17 cellular contexts compared by ENCODE assay signal in genomic region chr1:32342704-32343103, GRCh38. TPM values are rescaled to one million over a fixed set of nuclear protein-coding genes. Genes with fewer than 3 reads are reported as not detected.
DNase-seq lines count a peak whose midpoint lies in the region; ATAC-seq, FAIRE-seq and TF ChIP-seq lines count a peak whose summit lies in the region.
"Had no signal": no experiment of that assay in that cellular context is flagged by ENCODE, and none has a peak within 500 bp of the region (broad histone marks: within the 10 kb centered on the region; RNA-seq: fewer than 3 reads in every experiment).

No MANE protein-coding gene starts in this region.

- CTCF ChIA-PET in HepG2 (lab: Yijun Ruan, JAX; ENCODE audit: low intra/inter-chr PET ratio, low total read pairs): no interaction called here

- H3K36me3 ChIP-seq in heart left ventricle (no peaks in the 10 kb centered on the region), HepG2 (replicated peaks in 1 of 2; ENCODE audit: control insufficient read depth in 1 of 2, insufficient read depth in 2 of 2, low read length in 2 of 2) (no peaks in the 10 kb centered on the region)
- H3K36me3 ChIP-seq: HAP-1, SJCRH30 had no signal

- TF ChIP-seq EP300 in HepG2 (IDR thresholded peaks at IDR 0.05; ENCODE audit: low read depth in 2 of 2, low read length in 2 of 2) (no peak), HepG2 (CRISPR knock-in tag; IDR thresholded peaks at IDR 0.05; ENCODE audit: borderline replicate concordance) (no peak)

- no peak overlapping the region for H3K4me3 Mint-ChIP-seq in activated T-helper 1 cell treated with anti-CD3 and anti-CD28 coated beads, Interleukin-12 subunit alpha, Interleukin-12 subunit beta, Interleukin-2, Interleukin-4 antibody, amounts not matched to agents 30 ng/mL and 10 ng/mL and 1 ng/mL, durations not matched to agents 14 hours and 24 hours and 36 hours
- H3K4me3 Mint-ChIP-seq: CD4-positive, alpha-beta memory T cell had no signal

- no peak for FAIRE-seq in HepG2 (lab: Jason Lieb, UNC)
- FAIRE-seq: D721Med had no signal

- H3K27ac Mint-ChIP-seq in activated T-helper 1 cell treated with anti-CD3 and anti-CD28 coated beads, Interleukin-12 subunit alpha, Interleukin-12 subunit beta, Interleukin-2, Interleukin-4 antibody, amounts not matched to agents 30 ng/mL and 10 ng/mL and 1 ng/mL, durations not matched to agents 14 hours and 24 hours and 36 hours: peak overlapping the region; percentile 54

- TF ChIP-seq CTCF in heart left ventricle (IDR thresholded peaks at IDR 0.05) (no peak), HepG2 (CRISPR knock-in tag; IDR thresholded peaks at IDR 0.05) (no peak)

- H3K27ac ChIP-seq in heart left ventricle (no peak overlapping the region), HepG2 (ENCODE audit: extremely low read length, insufficient read depth, low read length) (no peak overlapping the region)
- H3K27ac ChIP-seq: SJCRH30 had no signal

- H3K36me3 Mint-ChIP-seq in activated T-helper 1 cell treated with anti-CD3 and anti-CD28 coated beads, Interleukin-12 subunit alpha, Interleukin-12 subunit beta, Interleukin-2, Interleukin-4 antibody, amounts not matched to agents 30 ng/mL and 10 ng/mL and 1 ng/mL, durations not matched to agents 14 hours and 24 hours and 36 hours (ENCODE audit: low read depth): peaks cover 2% of the 10 kb centered on the region
- H3K36me3 Mint-ChIP-seq: CD4-positive, alpha-beta memory T cell had no signal

- ATAC-seq in Right ventricle myocardium superior (ENCODE audit: poor library complexity) (no peak), heart left ventricle (no peak), HepG2 (no peak), GM21515 (IDR thresholded peaks at IDR 0.05; ENCODE audit: unreplicated experiment) (no peak), HG02588 (IDR thresholded peaks at IDR 0.05; ENCODE audit: unreplicated experiment) (no peak)

- H3K9me3 Mint-ChIP-seq in activated T-helper 1 cell treated with anti-CD3 and anti-CD28 coated beads, Interleukin-12 subunit alpha, Interleukin-12 subunit beta, Interleukin-2, Interleukin-4 antibody, amounts not matched to agents 30 ng/mL and 10 ng/mL and 1 ng/mL, durations not matched to agents 14 hours and 24 hours and 36 hours: no peaks in the 10 kb centered on the region

- peak; percentile 14 for DNase-seq in Right ventricle myocardium superior
- DNase-seq in heart left ventricle: no peak
- DNase-seq in activated T-helper 1 cell treated with anti-CD3 and anti-CD28 coated beads, Interleukin-12 subunit alpha, Interleukin-12 subunit beta, Interleukin-2, Interleukin-4 antibody, amounts not matched to agents 30 ng/mL and 10 ng/mL and 1 ng/mL, durations not matched to agents 14 hours and 24 hours and 36 hours (ENCODE audit: low spot score): no peak
- DNase-seq in HepG2 (ENCODE audit: low spot score): no peak
- DNase-seq: CD4-positive, alpha-beta memory T cell; DMS79 treated with DMSO at 0.1 percent for 48 hours; NCI-H1436; NCI-H2029; NCI-H2171 treated with DMSO at 0.1 percent for 48 hours; NCI-H748 treated with DMSO at 0.1 percent for 48 hours; RPMI8226; SJCRH30 had no signal

- H3K27me3 ChIP-seq in heart left ventricle (no peaks in the 10 kb centered on the region), HepG2 (ENCODE audit: control insufficient read depth in 1 of 2, insufficient read depth in 2 of 2, low read length in 2 of 2) (peaks cover 0 to 4% of the 10 kb centered on the region in 2 experiments; a peak in 2 of 5 replicates)
- H3K27me3 ChIP-seq: SJCRH30 had no signal

- TF ChIP-seq POLR2A in heart left ventricle (IDR thresholded peaks at IDR 0.05) (no peak), HepG2 (IDR thresholded peaks at IDR 0.05; ENCODE audit: insufficient read depth in 1 of 2, low read depth in 2 of 2, low read length in 2 of 2) (no peak)

- POLR2A ChIA-PET in HepG2 (lab: Yijun Ruan, JAX): interaction anchor here (1.0 to 3.0 kb wide), 2 partner anchors 9 kb away, joined by 3 to 17 read pairs; no protein-coding TSS in a partner anchor

- no peak overlapping the region for H3K9ac ChIP-seq in HepG2 (ENCODE audit: insufficient read depth, low read depth, low read length)

- TF ChIP-seq RAD21 in HepG2 (CRISPR knock-in tag; IDR thresholded peaks at IDR 0.05): no peak

- no peak overlapping the region for H2AFZ ChIP-seq in HepG2 (ENCODE audit: low read length)

- H3K27me3 Mint-ChIP-seq in activated T-helper 1 cell treated with anti-CD3 and anti-CD28 coated beads, Interleukin-12 subunit alpha, Interleukin-12 subunit beta, Interleukin-2, Interleukin-4 antibody, amounts not matched to agents 30 ng/mL and 10 ng/mL and 1 ng/mL, durations not matched to agents 14 hours and 24 hours and 36 hours (ENCODE audit: insufficient read depth): peaks cover 15% of the 10 kb centered on the region
- H3K27me3 Mint-ChIP-seq: CD4-positive, alpha-beta memory T cell had no signal

- intact Hi-C loops in Right ventricle myocardium superior (cut with DNase I) (no loop called here), heart left ventricle (cut with DNase I) (no loop called here), HepG2 (cut with micrococcal nuclease; ENCODE audit: unreplicated experiment) (no loop called here)
- intact Hi-C loops in activated T-helper 1 cell treated with anti-CD3 and anti-CD28 coated beads, Interleukin-12 subunit alpha, Interleukin-12 subunit beta, Interleukin-2, Interleukin-4 antibody, amounts not matched to agents 30 ng/mL and 10 ng/mL and 1 ng/mL, durations not matched to agents 14 hours and 24 hours and 36 hours (cut with micrococcal nuclease): loop anchor here (1.0 kb wide), 1 partner anchor 9 kb away; no protein-coding TSS in a partner anchor

- in situ Hi-C loops in HepG2 (cut with HindIII; ENCODE audit: extremely low pct_ligation_motif_present, low pct_unique_long_range_greater_than_20kb): no loop called here

- H4K20me1 ChIP-seq in HepG2 (ENCODE audit: insufficient read depth, low read length): no peaks in the 10 kb centered on the region

- WGBS in heart left ventricle, 4 donors: 90 to 99% (median 96%) methylated on average over 10 of the region's 10 CpGs
- 80% methylated on average over 9 of the region's 10 CpGs for WGBS in HepG2 (ENCODE audit: low lambda C conversion rate)

- no peak overlapping the region for H3K4me2 ChIP-seq in HepG2 (ENCODE audit: low read depth, low read length)

- H3K4me3 ChIP-seq in heart left ventricle (no peak overlapping the region), HepG2 (replicated peaks in 1 of 3; ENCODE audit: insufficient read depth in 1 of 3, low read depth in 2 of 3, low read length in 3 of 3) (no peak overlapping the region)
- H3K4me3 ChIP-seq: HAP-1, SJCRH30 had no signal

- no TSS peak for BruUV-seq in HepG2 (replicated peaks; lab: Mats Ljungman, UMichigan)

- H3K9me3 ChIP-seq in heart left ventricle (no peaks in the 10 kb centered on the region), HepG2 (ENCODE audit: low read length) (no peaks in the 10 kb centered on the region)
- H3K9me3 ChIP-seq: HAP-1, SJCRH30 had no signal

- H3K79me2 ChIP-seq in HepG2 (ENCODE audit: insufficient read depth, low read length): no peaks in the 10 kb centered on the region

- peaks cover 30% of the 10 kb centered on the region for H3K4me1 Mint-ChIP-seq in activated T-helper 1 cell treated with anti-CD3 and anti-CD28 coated beads, Interleukin-12 subunit alpha, Interleukin-12 subunit beta, Interleukin-2, Interleukin-4 antibody, amounts not matched to agents 30 ng/mL and 10 ng/mL and 1 ng/mL, durations not matched to agents 14 hours and 24 hours and 36 hours (ENCODE audit: low read depth)

- H3K4me1 ChIP-seq in heart left ventricle (peaks cover 0 to 43% (median 5%) of the 10 kb centered on the region in 12 donors), HepG2 (ENCODE audit: insufficient read depth, low read length) (peaks cover 79% of the 10 kb centered on the region)
- H3K4me1 ChIP-seq: HAP-1 had no signal

RNA-seq across cellular contexts. Expression of gene MARCKSL1, which starts 6.7 kb away (rescaled TPM):
- total RNA-seq in Right ventricle myocardium superior: 16.1 TPM
- 10 to 100 TPM in 7 of 9 donors, 1 to 10 TPM in 2; 6.8 to 44.0 (median 12.1) TPM for total RNA-seq in heart left ventricle
- 10 to 100 TPM in 1 of 2 donors, 1 to 10 TPM in 1; 8.1 to 29.8 TPM for polyA plus RNA-seq in heart left ventricle
- total RNA-seq in activated T-helper 1 cell treated with anti-CD3 and anti-CD28 coated beads, Interleukin-12 subunit alpha, Interleukin-12 subunit beta, Interleukin-2, Interleukin-4 antibody, amounts not matched to agents 30 ng/mL and 10 ng/mL and 1 ng/mL, durations not matched to agents 14 hours and 24 hours and 36 hours: 31.6 and 31.8 TPM in 2 replicates
- total RNA-seq in HepG2 (2016; rRNA removed; fragmentation: Illumina TruSeq; extraction: Trizol): 81.9 and 85.1 TPM in 2 replicates
- total RNA-seq in HepG2 (2016; cell fraction: cytosol; rRNA removed; fragmentation: Illumina TruSeq; extraction: Trizol; ENCODE audit: low read depth): 39.3 and 48.2 TPM in 2 replicates
- total RNA-seq in HepG2 (2016; cell fraction: insoluble cytoplasmic fraction; rRNA removed; fragmentation: Illumina TruSeq; extraction: Trizol): 79.9 and 80.4 TPM in 2 replicates
- total RNA-seq in HepG2 (2016; cell fraction: membrane; rRNA removed; fragmentation: Illumina TruSeq; extraction: Trizol): 99.4 and 121 TPM in 2 replicates
- total RNA-seq in HepG2 (2016; cell fraction: nucleus; rRNA removed; fragmentation: Illumina TruSeq; extraction: Trizol): 41.2 and 48.0 TPM in 2 replicates
- polyA plus RNA-seq in HepG2 (2011; rRNA removed): 134 and 155 TPM in 2 replicates
- polyA plus RNA-seq in HepG2 (2011; cell fraction: cytosol; rRNA removed): 175 and 198 TPM in 2 replicates
- polyA plus RNA-seq in HepG2 (2011; cell fraction: nucleus; rRNA removed): 42.9 and 54.2 TPM in 2 replicates
- 93.4 and 110 TPM in 2 replicates for polyA plus RNA-seq in HepG2 (2012)
- polyA plus RNA-seq in HepG2 (2016; cell fraction: cytosol; fragmentation: Illumina TruSeq; extraction: Trizol; ENCODE audit: low read depth): 130 and 155 TPM in 2 replicates
- polyA plus RNA-seq in HepG2 (2016; cell fraction: insoluble cytoplasmic fraction; fragmentation: Illumina TruSeq; extraction: Trizol; ENCODE audit: low read depth): 249 and 301 TPM in 2 replicates
- 253 and 267 TPM in 2 replicates for polyA plus RNA-seq in HepG2 (2016; cell fraction: membrane; fragmentation: Illumina TruSeq; extraction: Trizol; ENCODE audit: low read depth)
- 142 and 146 TPM in 2 replicates for polyA plus RNA-seq in HepG2 (2016; cell fraction: nucleus; fragmentation: Illumina TruSeq; extraction: Trizol; ENCODE audit: insufficient read depth, low read depth)
- 31.7 and 183 TPM in 2 replicates for polyA minus RNA-seq in HepG2 (2011; rRNA and poly(A)+ RNA removed; ENCODE audit: low replicate concordance)
- 56.3 and 59.3 TPM in 2 replicates for polyA minus RNA-seq in HepG2 (2011; cell fraction: cytosol; rRNA and poly(A)+ RNA removed)
- 34.6 and 44.4 TPM in 2 replicates for polyA minus RNA-seq in HepG2 (2011; cell fraction: nucleus; rRNA and poly(A)+ RNA removed)

RNA-seq across cellular contexts. Expression of gene FAM229A, which starts 19.6 kb away (rescaled TPM):
- total RNA-seq in Right ventricle myocardium superior (1.7 TPM), heart left ventricle (1 to 10 TPM; 1.2 to 4.4 (median 2.1) TPM), HepG2 (2016; rRNA removed; fragmentation: Illumina TruSeq; extraction: Trizol) (0.31 and 3.2 TPM in 2 replicates)
- polyA plus RNA-seq in heart left ventricle (1 to 10 TPM; 1.4 to 4.0 TPM), HepG2 (2011; rRNA removed) (17.6 and 21.8 TPM in 2 replicates)
- total RNA-seq in activated T-helper 1 cell treated with anti-CD3 and anti-CD28 coated beads, Interleukin-12 subunit alpha, Interleukin-12 subunit beta, Interleukin-2, Interleukin-4 antibody, amounts not matched to agents 30 ng/mL and 10 ng/mL and 1 ng/mL, durations not matched to agents 14 hours and 24 hours and 36 hours: 4.0 TPM in 2 replicates
- 0.71 TPM in 1 of 2 replicates, not detected in the other for total RNA-seq in HepG2 (2016; cell fraction: cytosol; rRNA removed; fragmentation: Illumina TruSeq; extraction: Trizol; ENCODE audit: low read depth)
- total RNA-seq in HepG2 (2016; cell fraction: insoluble cytoplasmic fraction; rRNA removed; fragmentation: Illumina TruSeq; extraction: Trizol): 0.46 and 3.1 TPM in 2 replicates
- 0.12 and 0.65 TPM in 2 replicates for total RNA-seq in HepG2 (2016; cell fraction: membrane; rRNA removed; fragmentation: Illumina TruSeq; extraction: Trizol)
- total RNA-seq in HepG2 (2016; cell fraction: nucleus; rRNA removed; fragmentation: Illumina TruSeq; extraction: Trizol): 3.2 and 5.0 TPM in 2 replicates
- polyA plus RNA-seq in HepG2 (2011; cell fraction: cytosol; rRNA removed): 2.4 and 5.1 TPM in 2 replicates
- polyA plus RNA-seq in HepG2 (2011; cell fraction: nucleus; rRNA removed): 142 and 179 TPM in 2 replicates
- 7.7 and 16.0 TPM in 2 replicates for polyA plus RNA-seq in HepG2 (2012)
- 0.22 and 0.24 TPM in 2 replicates for polyA plus RNA-seq in HepG2 (2016; cell fraction: cytosol; fragmentation: Illumina TruSeq; extraction: Trizol; ENCODE audit: low read depth)
- polyA plus RNA-seq in HepG2 (2016; cell fraction: insoluble cytoplasmic fraction; fragmentation: Illumina TruSeq; extraction: Trizol; ENCODE audit: low read depth): 0.81 and 0.98 TPM in 2 replicates
- 0.13 and 0.55 TPM in 2 replicates for polyA plus RNA-seq in HepG2 (2016; cell fraction: membrane; fragmentation: Illumina TruSeq; extraction: Trizol; ENCODE audit: low read depth)
- 26.3 and 28.4 TPM in 2 replicates for polyA plus RNA-seq in HepG2 (2016; cell fraction: nucleus; fragmentation: Illumina TruSeq; extraction: Trizol; ENCODE audit: insufficient read depth, low read depth)
- 6.1 and 8.3 TPM in 2 replicates for polyA minus RNA-seq in HepG2 (2011; rRNA and poly(A)+ RNA removed; ENCODE audit: low replicate concordance)
- polyA minus RNA-seq in HepG2 (2011; cell fraction: cytosol; rRNA and poly(A)+ RNA removed): 1.3 and 1.8 TPM in 2 replicates
- 16.6 and 17.9 TPM in 2 replicates for polyA minus RNA-seq in HepG2 (2011; cell fraction: nucleus; rRNA and poly(A)+ RNA removed)

RNA-seq across cellular contexts. Expression of gene TSSK3, which starts 19.6 kb away (rescaled TPM):
- total RNA-seq in Right ventricle myocardium superior (1.0 TPM), heart left ventricle (1 to 10 TPM in 6 of 9 donors, under 1 TPM in 1, not detected in 2; 0.72 to 2.6 (median 1.7) TPM), HepG2 (2016; rRNA removed; fragmentation: Illumina TruSeq; extraction: Trizol) (0.62 and 1.0 TPM in 2 replicates)
- polyA plus RNA-seq in heart left ventricle (1 to 10 TPM in 1 of 2 donors, under 1 TPM in 1; 0.37 to 3.1 TPM), HepG2 (2011; rRNA removed) (1.1 and 2.0 TPM in 2 replicates)
- 0.51 and 1.3 TPM in 2 replicates for total RNA-seq in activated T-helper 1 cell treated with anti-CD3 and anti-CD28 coated beads, Interleukin-12 subunit alpha, Interleukin-12 subunit beta, Interleukin-2, Interleukin-4 antibody, amounts not matched to agents 30 ng/mL and 10 ng/mL and 1 ng/mL, durations not matched to agents 14 hours and 24 hours and 36 hours
- total RNA-seq in HepG2 (2016; cell fraction: cytosol; rRNA removed; fragmentation: Illumina TruSeq; extraction: Trizol; ENCODE audit: low read depth): not detected in 2 replicates
- total RNA-seq in HepG2 (2016; cell fraction: insoluble cytoplasmic fraction; rRNA removed; fragmentation: Illumina TruSeq; extraction: Trizol): 2.0 TPM in 1 of 2 replicates, not detected in the other
- 0.53 TPM in 1 of 2 replicates, not detected in the other for total RNA-seq in HepG2 (2016; cell fraction: membrane; rRNA removed; fragmentation: Illumina TruSeq; extraction: Trizol)
- total RNA-seq in HepG2 (2016; cell fraction: nucleus; rRNA removed; fragmentation: Illumina TruSeq; extraction: Trizol): 0.85 and 3.2 TPM in 2 replicates
- polyA plus RNA-seq in HepG2 (2011; cell fraction: cytosol; rRNA removed): 0.31 and 0.35 TPM in 2 replicates
- 5.2 and 6.5 TPM in 2 replicates for polyA plus RNA-seq in HepG2 (2011; cell fraction: nucleus; rRNA removed)
- 5.4 and 6.5 TPM in 2 replicates for polyA plus RNA-seq in HepG2 (2012)
- not detected in 2 replicates for polyA plus RNA-seq in HepG2 (2016; cell fraction: cytosol; fragmentation: Illumina TruSeq; extraction: Trizol; ENCODE audit: low read depth)
- polyA plus RNA-seq in HepG2 (2016; cell fraction: insoluble cytoplasmic fraction; fragmentation: Illumina TruSeq; extraction: Trizol; ENCODE audit: low read depth): 0.23 TPM in 1 of 2 replicates, not detected in the other
- polyA plus RNA-seq in HepG2 (2016; cell fraction: membrane; fragmentation: Illumina TruSeq; extraction: Trizol; ENCODE audit: low read depth): 0.43 TPM in 1 of 2 replicates, not detected in the other
- polyA plus RNA-seq in HepG2 (2016; cell fraction: nucleus; fragmentation: Illumina TruSeq; extraction: Trizol; ENCODE audit: insufficient read depth, low read depth): 3.9 TPM in 2 replicates
- 1.1 and 2.7 TPM in 2 replicates for polyA minus RNA-seq in HepG2 (2011; rRNA and poly(A)+ RNA removed; ENCODE audit: low replicate concordance)
- polyA minus RNA-seq in HepG2 (2011; cell fraction: cytosol; rRNA and poly(A)+ RNA removed): not detected in 2 replicates
- polyA minus RNA-seq in HepG2 (2011; cell fraction: nucleus; rRNA and poly(A)+ RNA removed): 2.3 and 3.6 TPM in 2 replicates
- total RNA-seq: HT1080 had no signal

RNA-seq across cellular contexts. Expression of gene HDAC1, which starts 50.8 kb away (rescaled TPM):
- total RNA-seq in Right ventricle myocardium superior: 41.0 TPM
- 10 to 100 TPM; 22.0 to 46.6 (median 29.3) TPM for total RNA-seq in heart left ventricle
- 10 to 100 TPM; 20.0 to 37.6 TPM for polyA plus RNA-seq in heart left ventricle
- 177 and 179 TPM in 2 replicates for total RNA-seq in activated T-helper 1 cell treated with anti-CD3 and anti-CD28 coated beads, Interleukin-12 subunit alpha, Interleukin-12 subunit beta, Interleukin-2, Interleukin-4 antibody, amounts not matched to agents 30 ng/mL and 10 ng/mL and 1 ng/mL, durations not matched to agents 14 hours and 24 hours and 36 hours
- 93.5 and 109 TPM in 2 replicates for total RNA-seq in HepG2 (2016; rRNA removed; fragmentation: Illumina TruSeq; extraction: Trizol)
- total RNA-seq in HepG2 (2016; cell fraction: cytosol; rRNA removed; fragmentation: Illumina TruSeq; extraction: Trizol; ENCODE audit: low read depth): 18.6 and 19.6 TPM in 2 replicates
- total RNA-seq in HepG2 (2016; cell fraction: insoluble cytoplasmic fraction; rRNA removed; fragmentation: Illumina TruSeq; extraction: Trizol): 97.8 and 111 TPM in 2 replicates
- 26.5 and 28.5 TPM in 2 replicates for total RNA-seq in HepG2 (2016; cell fraction: membrane; rRNA removed; fragmentation: Illumina TruSeq; extraction: Trizol)
- total RNA-seq in HepG2 (2016; cell fraction: nucleus; rRNA removed; fragmentation: Illumina TruSeq; extraction: Trizol): 69.7 and 73.3 TPM in 2 replicates
- polyA plus RNA-seq in HepG2 (2011; rRNA removed): 189 and 190 TPM in 2 replicates
- 126 and 169 TPM in 2 replicates for polyA plus RNA-seq in HepG2 (2011; cell fraction: cytosol; rRNA removed)
- 278 and 321 TPM in 2 replicates for polyA plus RNA-seq in HepG2 (2011; cell fraction: nucleus; rRNA removed)
- 146 and 207 TPM in 2 replicates for polyA plus RNA-seq in HepG2 (2012)
- 9.8 and 9.9 TPM in 2 replicates for polyA plus RNA-seq in HepG2 (2016; cell fraction: cytosol; fragmentation: Illumina TruSeq; extraction: Trizol; ENCODE audit: low read depth)
- polyA plus RNA-seq in HepG2 (2016; cell fraction: insoluble cytoplasmic fraction; fragmentation: Illumina TruSeq; extraction: Trizol; ENCODE audit: low read depth): 105 and 112 TPM in 2 replicates
- polyA plus RNA-seq in HepG2 (2016; cell fraction: membrane; fragmentation: Illumina TruSeq; extraction: Trizol; ENCODE audit: low read depth): 15.6 and 18.2 TPM in 2 replicates
- 128 and 133 TPM in 2 replicates for polyA plus RNA-seq in HepG2 (2016; cell fraction: nucleus; fragmentation: Illumina TruSeq; extraction: Trizol; ENCODE audit: insufficient read depth, low read depth)
- 165 and 166 TPM in 2 replicates for polyA minus RNA-seq in HepG2 (2011; rRNA and poly(A)+ RNA removed; ENCODE audit: low replicate concordance)
- 54.2 and 56.9 TPM in 2 replicates for polyA minus RNA-seq in HepG2 (2011; cell fraction: cytosol; rRNA and poly(A)+ RNA removed)
- polyA minus RNA-seq in HepG2 (2011; cell fraction: nucleus; rRNA and poly(A)+ RNA removed): 145 and 189 TPM in 2 replicates

RNA-seq across cellular contexts. Expression of gene BSDC1, which starts 51.5 kb away (rescaled TPM):
- 43.7 TPM for total RNA-seq in Right ventricle myocardium superior
- 10 to 100 TPM; 35.6 to 53.2 (median 44.5) TPM for total RNA-seq in heart left ventricle
- 10 to 100 TPM; 25.1 to 46.9 TPM for polyA plus RNA-seq in heart left ventricle
- total RNA-seq in activated T-helper 1 cell treated with anti-CD3 and anti-CD28 coated beads, Interleukin-12 subunit alpha, Interleukin-12 subunit beta, Interleukin-2, Interleukin-4 antibody, amounts not matched to agents 30 ng/mL and 10 ng/mL and 1 ng/mL, durations not matched to agents 14 hours and 24 hours and 36 hours: 48.8 and 50.3 TPM in 2 replicates
- total RNA-seq in HepG2 (2016; rRNA removed; fragmentation: Illumina TruSeq; extraction: Trizol): 33.2 and 40.3 TPM in 2 replicates
- 10.7 and 10.9 TPM in 2 replicates for total RNA-seq in HepG2 (2016; cell fraction: cytosol; rRNA removed; fragmentation: Illumina TruSeq; extraction: Trizol; ENCODE audit: low read depth)
- 35.8 and 41.1 TPM in 2 replicates for total RNA-seq in HepG2 (2016; cell fraction: insoluble cytoplasmic fraction; rRNA removed; fragmentation: Illumina TruSeq; extraction: Trizol)
- total RNA-seq in HepG2 (2016; cell fraction: membrane; rRNA removed; fragmentation: Illumina TruSeq; extraction: Trizol): 15.7 and 16.3 TPM in 2 replicates
- 35.4 and 45.5 TPM in 2 replicates for total RNA-seq in HepG2 (2016; cell fraction: nucleus; rRNA removed; fragmentation: Illumina TruSeq; extraction: Trizol)
- polyA plus RNA-seq in HepG2 (2011; rRNA removed): 64.2 and 81.8 TPM in 2 replicates
- 39.7 and 41.1 TPM in 2 replicates for polyA plus RNA-seq in HepG2 (2011; cell fraction: cytosol; rRNA removed)
- 145 and 160 TPM in 2 replicates for polyA plus RNA-seq in HepG2 (2011; cell fraction: nucleus; rRNA removed)
- 41.1 and 50.3 TPM in 2 replicates for polyA plus RNA-seq in HepG2 (2012)
- polyA plus RNA-seq in HepG2 (2016; cell fraction: cytosol; fragmentation: Illumina TruSeq; extraction: Trizol; ENCODE audit: low read depth): 2.1 and 2.8 TPM in 2 replicates
- polyA plus RNA-seq in HepG2 (2016; cell fraction: insoluble cytoplasmic fraction; fragmentation: Illumina TruSeq; extraction: Trizol; ENCODE audit: low read depth): 28.1 and 29.2 TPM in 2 replicates
- 5.8 and 6.2 TPM in 2 replicates for polyA plus RNA-seq in HepG2 (2016; cell fraction: membrane; fragmentation: Illumina TruSeq; extraction: Trizol; ENCODE audit: low read depth)
- polyA plus RNA-seq in HepG2 (2016; cell fraction: nucleus; fragmentation: Illumina TruSeq; extraction: Trizol; ENCODE audit: insufficient read depth, low read depth): 54.5 and 62.2 TPM in 2 replicates
- polyA minus RNA-seq in HepG2 (2011; rRNA and poly(A)+ RNA removed; ENCODE audit: low replicate concordance): 42.3 and 46.5 TPM in 2 replicates
- polyA minus RNA-seq in HepG2 (2011; cell fraction: cytosol; rRNA and poly(A)+ RNA removed): 22.8 and 24.4 TPM in 2 replicates
- polyA minus RNA-seq in HepG2 (2011; cell fraction: nucleus; rRNA and poly(A)+ RNA removed): 68.5 and 83.3 TPM in 2 replicates
